Comparison of ENCODE assay signal across 10 cellular contexts in genomic region chr3:103127737-103128136, GRCh38.
A peak's percentile ranks its signal among the peaks of the same experiment; 100 is the strongest.
DNase-seq lines count a peak whose midpoint lies in the region; ATAC-seq and TF ChIP-seq lines count a peak whose summit lies in the region.
"Had no signal": no experiment of that assay in that cellular context is flagged by ENCODE, and none has a peak within 500 bp of the region (broad histone marks: within the 10 kb centered on the region; RNA-seq: fewer than 3 reads in every experiment).

No MANE protein-coding gene starts in this region.

- CTCF ChIA-PET in activated naive CD4-positive, alpha-beta T cell treated with anti-CD3 and anti-CD28 coated beads for 36 hours (lab: Charles Lee), result no interaction called here

- no peaks in the 10 kb centered on the region for H3K27me3 Mint-ChIP-seq in activated naive CD4-positive, alpha-beta T cell treated with anti-CD3 and anti-CD28 coated beads for 36 hours (ENCODE audit: low read depth)
- H3K27me3 Mint-ChIP-seq in mesothelial cell of epicardium (ENCODE audit: low read depth), result no peaks in the 10 kb centered on the region
- H3K27me3 Mint-ChIP-seq: central memory CD8-positive, alpha-beta T cell had no signal

- no peaks in the 10 kb centered on the region for H3K4me1 ChIP-seq in esophagus squamous epithelium

- no peaks in the 10 kb centered on the region for H3K36me3 ChIP-seq in esophagus squamous epithelium
- H3K36me3 ChIP-seq: neutrophil had no signal

- ATAC-seq in GM19351 (IDR thresholded peaks at IDR 0.05; ENCODE audit: unreplicated experiment), result peak; percentile 97
- peak; percentile 97 for ATAC-seq in HG02885 (IDR thresholded peaks at IDR 0.05; ENCODE audit: poor library complexity, unreplicated experiment)

- no peak overlapping the region for H3K4me3 ChIP-seq in esophagus squamous epithelium

- no peak overlapping the region for H3K27ac ChIP-seq in esophagus squamous epithelium
- H3K27ac ChIP-seq: neutrophil had no signal

- 33 to 49% methylated on average over 1 of the region's 1 CpG for WGBS in esophagus squamous epithelium, 2 donors

- H3K36me3 Mint-ChIP-seq in activated naive CD4-positive, alpha-beta T cell treated with anti-CD3 and anti-CD28 coated beads for 36 hours (ENCODE audit: low read depth), result no peaks in the 10 kb centered on the region
- no peaks in the 10 kb centered on the region for H3K36me3 Mint-ChIP-seq in mesothelial cell of epicardium

- TF ChIP-seq POLR2A in esophagus squamous epithelium (IDR thresholded peaks at IDR 0.05), result no peak

- H3K27me3 ChIP-seq in esophagus squamous epithelium, result no peaks in the 10 kb centered on the region
- H3K27me3 ChIP-seq: neutrophil had no signal

- peak; percentile 64 for DNase-seq in ELR (ENCODE audit: low read depth)
- DNase-seq in NCI-H226, result peak; percentile 22
- no peak for DNase-seq in stimulated activated CD4-positive, alpha-beta T cell treated with anti-CD3 and anti-CD28 coated beads, Interleukin-15, amount 100 ng/mL, for 24 hours
- DNase-seq in activated naive CD4-positive, alpha-beta T cell treated with anti-CD3 and anti-CD28 coated beads for 36 hours, result no peak
- DNase-seq in esophagus squamous epithelium (lab: John Stamatoyannopoulos, UW), result no peak
- no peak for DNase-seq in mesothelial cell of epicardium (ENCODE audit: low spot score in 2 of 2, unreplicated experiment in 2 of 2)

- no peak overlapping the region for H3K27ac Mint-ChIP-seq in activated naive CD4-positive, alpha-beta T cell treated with anti-CD3 and anti-CD28 coated beads for 36 hours
- H3K27ac Mint-ChIP-seq in mesothelial cell of epicardium, result no peak overlapping the region

- peaks cover 4% of the 10 kb centered on the region for H3K9me3 Mint-ChIP-seq in activated naive CD4-positive, alpha-beta T cell treated with anti-CD3 and anti-CD28 coated beads for 36 hours
- no peaks in the 10 kb centered on the region for H3K9me3 Mint-ChIP-seq in mesothelial cell of epicardium

- TF ChIP-seq CTCF in esophagus squamous epithelium (IDR thresholded peaks at IDR 0.05) (no peak), mesothelial cell of epicardium (IDR thresholded peaks at IDR 0.05; ENCODE audit: unreplicated experiment) (no peak)

- H3K4me1 Mint-ChIP-seq in activated naive CD4-positive, alpha-beta T cell treated with anti-CD3 and anti-CD28 coated beads for 36 hours (ENCODE audit: low read depth), result no peaks in the 10 kb centered on the region
- peaks cover 4% of the 10 kb centered on the region for H3K4me1 Mint-ChIP-seq in mesothelial cell of epicardium
- H3K4me1 Mint-ChIP-seq: central memory CD8-positive, alpha-beta T cell had no signal

- intact Hi-C loops in activated naive CD4-positive, alpha-beta T cell treated with anti-CD3 and anti-CD28 coated beads for 36 hours (cut with micrococcal nuclease), result no loop called here
- intact Hi-C loops in esophagus squamous epithelium (cut with DNase I), result no loop called here

- H3K9me3 ChIP-seq in esophagus squamous epithelium, result no peaks in the 10 kb centered on the region
- H3K9me3 ChIP-seq: neutrophil had no signal

- H3K4me3 Mint-ChIP-seq in activated naive CD4-positive, alpha-beta T cell treated with anti-CD3 and anti-CD28 coated beads for 36 hours, result no peak overlapping the region
- no peak overlapping the region for H3K4me3 Mint-ChIP-seq in mesothelial cell of epicardium
- H3K4me3 Mint-ChIP-seq: central memory CD8-positive, alpha-beta T cell had no signal

Comparison
In these comparisons a context has a peak if more than half of its experiments do, and no peak if none do; other contexts are left out.
1. DNase-seq: peak in ELR (single experiment) and NCI-H226 (single experiment); none in stimulated activated CD4-positive, alpha-beta T cell treated with anti-CD3 and anti-CD28 coated beads, Interleukin-15, amount 100 ng/mL, for 24 hours (single experiment), activated naive CD4-positive, alpha-beta T cell treated with anti-CD3 and anti-CD28 coated beads for 36 hours (single experiment), esophagus squamous epithelium (single experiment) and mesothelial cell of epicardium (0 of 2).